16 cellular contexts compared by ENCODE assay signal in genomic region chr10:29057712-29058426, GRCh38.
DNase-seq lines count a peak whose midpoint lies in the region; ATAC-seq and TF ChIP-seq lines count a peak whose summit lies in the region.
"Had no signal": no experiment of that assay in that cellular context is flagged by ENCODE, and none has a peak within 500 bp of the region (broad histone marks: within the 10 kb centered on the region; RNA-seq: fewer than 3 reads in every experiment).

No MANE protein-coding gene starts in this region.

- intact Hi-C loops in CD8-positive, alpha-beta T cell (cut with DNase I, micrococcal nuclease), result no loop called here

- no peak for TF ChIP-seq CTCF in fibroblast of pulmonary artery (IDR thresholded peaks at IDR 0.05; ENCODE audit: low read length, missing control alignments)
- no peak for TF ChIP-seq CTCF in CD8-positive, alpha-beta T cell (IDR thresholded peaks at IDR 0.05)

- peak overlapping the region; percentile 12 for H2AFZ ChIP-seq in neuron (ENCODE audit: low read depth, low read length)

- no peak overlapping the region for H3K4me3 Mint-ChIP-seq in CD8-positive, alpha-beta T cell
- no peak overlapping the region for H3K4me3 Mint-ChIP-seq in activated T-helper 17 cell treated with anti-CD3 and anti-CD28 coated beads, Interleukin-2, amount 50 U/mL, for 72 hours
- H3K4me3 Mint-ChIP-seq: B cell had no signal

- H3K9me3 Mint-ChIP-seq in CD8-positive, alpha-beta T cell, result no peaks in the 10 kb centered on the region
- no peaks in the 10 kb centered on the region for H3K9me3 Mint-ChIP-seq in activated T-helper 17 cell treated with anti-CD3 and anti-CD28 coated beads, Interleukin-2, amount 50 U/mL, for 72 hours
- H3K9me3 Mint-ChIP-seq: activated naive CD4-positive, alpha-beta T cell treated with anti-CD3 and anti-CD28 coated beads, Interleukin-2, amount 50 U/mL, for 72 hours had no signal

- no peaks in the 10 kb centered on the region for H3K36me3 Mint-ChIP-seq in CD8-positive, alpha-beta T cell
- no peaks in the 10 kb centered on the region for H3K36me3 Mint-ChIP-seq in activated T-helper 17 cell treated with anti-CD3 and anti-CD28 coated beads, Interleukin-2, amount 50 U/mL, for 72 hours (ENCODE audit: low read depth)
- H3K36me3 Mint-ChIP-seq: activated naive CD4-positive, alpha-beta T cell treated with anti-CD3 and anti-CD28 coated beads, Interleukin-2, amount 50 U/mL, for 72 hours had no signal

- DNase-seq in GM03348 (ENCODE audit: low spot score), result peak; percentile 21
- DNase-seq in SK-N-DZ (ENCODE audit: low spot score), result peak; percentile 1
- DNase-seq in fibroblast of pulmonary artery (ENCODE audit: low read depth), result peak; percentile 65
- no peak for DNase-seq in activated CD4-positive, CD25-positive, alpha-beta regulatory T cell treated with anti-CD3 and anti-CD28 coated beads, Interleukin-2, amount 50 U/mL, for 72 hours
- DNase-seq in SHP77 treated with DMSO at 0.1 percent for 48 hours (lab: John Stamatoyannopoulos, UW), result no peak
- no peak for DNase-seq in CD8-positive, alpha-beta T cell
- DNase-seq: activated CD4-positive, alpha-beta T cell treated with anti-CD3 and anti-CD28 coated beads, Interleukin-2, amount 50 U/mL, for 4 hours; activated T-cell treated with anti-CD3 and anti-CD28 coated beads, Interleukin-2, amount 50 U/mL, for 1 hour; GF-D8; NCI-H2081; NCI-H526; PC-3 had no signal

- H3K27me3 ChIP-seq in neuron (ENCODE audit: insufficient read depth, low read length), result no peaks in the 10 kb centered on the region
- H3K27me3 ChIP-seq in CD8-positive, alpha-beta T cell (ENCODE audit: insufficient read depth, low read length), result no peaks in the 10 kb centered on the region

- POLR2A ChIA-PET in CD8-positive, alpha-beta T cell (lab: Charles Lee), result interaction anchor here (1.7 kb wide), 1 partner anchor 10 kb away, joined by 4 read pairs; no protein-coding TSS in a partner anchor

- CTCF ChIA-PET in CD8-positive, alpha-beta T cell (lab: Charles Lee), result no interaction called here

- no peaks in the 10 kb centered on the region for H3K4me1 ChIP-seq in neuron (ENCODE audit: insufficient read depth, low read length)
- no peaks in the 10 kb centered on the region for H3K4me1 ChIP-seq in CD8-positive, alpha-beta T cell (ENCODE audit: insufficient read depth, low read length)

- no peaks in the 10 kb centered on the region for H3K36me3 ChIP-seq in neuron (ENCODE audit: insufficient read depth, low read length)
- no peaks in the 10 kb centered on the region for H3K36me3 ChIP-seq in CD8-positive, alpha-beta T cell (ENCODE audit: insufficient read depth, low read length)

- H3K4me1 Mint-ChIP-seq in CD8-positive, alpha-beta T cell (ENCODE audit: low read depth), result no peaks in the 10 kb centered on the region
- H3K4me1 Mint-ChIP-seq in activated T-helper 17 cell treated with anti-CD3 and anti-CD28 coated beads, Interleukin-2, amount 50 U/mL, for 72 hours, result no peaks in the 10 kb centered on the region
- H3K4me1 Mint-ChIP-seq: B cell had no signal

- no peaks in the 10 kb centered on the region for H3K9me3 ChIP-seq in neuron (ENCODE audit: low read length)
- H3K9me3 ChIP-seq in CD8-positive, alpha-beta T cell (ENCODE audit: low read length), result no peaks in the 10 kb centered on the region

- H3K4me3 ChIP-seq in fibroblast of pulmonary artery (replicated peaks; ENCODE audit: low read depth, low read length) (no peak overlapping the region), neuron (ENCODE audit: low read length) (no peak overlapping the region)
- no peak overlapping the region for H3K4me3 ChIP-seq in CD8-positive, alpha-beta T cell (ENCODE audit: low read depth, low read length)

- no peak overlapping the region for H3K27ac Mint-ChIP-seq in CD8-positive, alpha-beta T cell
- H3K27ac Mint-ChIP-seq in activated T-helper 17 cell treated with anti-CD3 and anti-CD28 coated beads, Interleukin-2, amount 50 U/mL, for 72 hours, result no peak overlapping the region
- H3K27ac Mint-ChIP-seq: activated naive CD4-positive, alpha-beta T cell treated with anti-CD3 and anti-CD28 coated beads, Interleukin-2, amount 50 U/mL, for 72 hours; B cell had no signal

- no peak for ATAC-seq in CD8-positive, alpha-beta T cell
- ATAC-seq in activated T-helper 17 cell treated with anti-CD3 and anti-CD28 coated beads, Interleukin-2, amount 50 U/mL, for 72 hours (replicated peaks), result no peak
- ATAC-seq: activated naive CD4-positive, alpha-beta T cell treated with anti-CD3 and anti-CD28 coated beads, Interleukin-2, amount 50 U/mL, for 72 hours; PC-3 had no signal

- peaks cover 3% of the 10 kb centered on the region for H3K27me3 Mint-ChIP-seq in CD8-positive, alpha-beta T cell (ENCODE audit: low read depth)
- H3K27me3 Mint-ChIP-seq in activated T-helper 17 cell treated with anti-CD3 and anti-CD28 coated beads, Interleukin-2, amount 50 U/mL, for 72 hours, result peaks cover 3% of the 10 kb centered on the region

- H3K27ac ChIP-seq in CD8-positive, alpha-beta T cell (ENCODE audit: low read depth, low read length), result no peak overlapping the region

Comparison
In these comparisons a context has a peak if more than half of its experiments do, and no peak if none do; other contexts are left out.
1. DNase-seq: peak in GM03348 (single experiment), SK-N-DZ (single experiment) and fibroblast of pulmonary artery (single experiment); none in activated CD4-positive, CD25-positive, alpha-beta regulatory T cell treated with anti-CD3 and anti-CD28 coated beads, Interleukin-2, amount 50 U/mL, for 72 hours (single experiment), SHP77 treated with DMSO at 0.1 percent for 48 hours (single experiment) and CD8-positive, alpha-beta T cell (0 of 7).